In the genomic region with DNA sequence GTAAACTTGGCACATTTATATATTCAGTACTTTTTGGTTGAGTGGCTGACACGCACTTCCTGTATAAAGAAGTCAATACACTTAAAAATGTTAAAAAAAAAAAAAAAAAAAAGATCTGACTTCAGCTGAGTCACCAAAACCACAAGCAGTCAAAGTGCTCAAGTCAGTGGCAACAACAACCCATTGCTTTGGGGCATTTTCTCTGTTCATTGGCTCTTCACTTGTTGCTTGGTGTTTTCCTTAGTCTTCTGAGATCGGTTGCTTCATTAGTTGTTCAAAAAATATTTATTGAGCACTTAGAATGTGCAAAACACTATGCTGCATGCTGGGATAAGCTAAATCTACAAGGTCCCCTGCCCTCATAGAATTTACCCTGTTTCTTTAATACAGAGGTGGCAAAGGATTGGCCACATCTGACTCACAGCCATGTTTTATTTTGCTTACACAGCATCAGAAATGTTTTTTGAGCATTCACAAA, we compare ENCODE assay signal across 8 cellular contexts.
DNase-seq lines count a peak whose midpoint lies in the region; TF ChIP-seq lines count a peak whose summit lies in the region.

No MANE protein-coding gene starts in this region.

- peaks cover 100% of the 10 kb centered on the region for H3K4me1 ChIP-seq in Karpas-422 (ENCODE audit: low read length)
- peaks cover 5 to 68% (median 14%) of the 10 kb centered on the region in 3 donors for H3K4me1 ChIP-seq in esophagus squamous epithelium

- 17 to 32% methylated on average over 2 of the region's 2 CpGs for WGBS in esophagus squamous epithelium, 2 donors

- peak overlapping the region; percentile 52 for H3K9ac ChIP-seq in Karpas-422 (ENCODE audit: low read length)

- H3K4me2 ChIP-seq in Karpas-422 (ENCODE audit: low read depth, low read length, poor library complexity, severe bottlenecking), result peak overlapping the region; percentile 71

- intact Hi-C loops in activated CD4-positive, alpha-beta T cell treated with anti-CD3 and anti-CD28 coated beads, Interleukin-2, amount 10 ng/mL, durations not matched to agents 24 days and 14 days (cut with micrococcal nuclease), result loop anchor here (1.0 to 5.0 kb wide), 7 partner anchors 18 to 321 kb away; a partner anchor contains a TSS
- intact Hi-C loops in esophagus squamous epithelium (cut with DNase I), result no loop called here

- no peaks in the 10 kb centered on the region for H3K9me2 ChIP-seq in Karpas-422 (replicated peaks; ENCODE audit: insufficient read depth, low read length)

- no peaks in the 10 kb centered on the region for H3K27me3 Mint-ChIP-seq in activated CD4-positive, alpha-beta T cell treated with anti-CD3 and anti-CD28 coated beads, Interleukin-2, amount 10 ng/mL, durations not matched to agents 24 days and 14 days

- peaks cover 100% of the 10 kb centered on the region for H3K79me2 ChIP-seq in Karpas-422 (ENCODE audit: low read length)

- no peak overlapping the region for H2AFZ ChIP-seq in Karpas-422 (ENCODE audit: low read length)

- peaks cover 54% of the 10 kb centered on the region for H3K4me1 Mint-ChIP-seq in activated CD4-positive, alpha-beta T cell treated with anti-CD3 and anti-CD28 coated beads, Interleukin-2, amount 10 ng/mL, durations not matched to agents 24 days and 14 days

- no peaks in the 10 kb centered on the region for H3K36me3 ChIP-seq in Karpas-422 (ENCODE audit: insufficient read depth, low read length)
- H3K36me3 ChIP-seq in esophagus squamous epithelium, result no peaks in the 10 kb centered on the region

- no peaks in the 10 kb centered on the region for H3K9me3 Mint-ChIP-seq in activated CD4-positive, alpha-beta T cell treated with anti-CD3 and anti-CD28 coated beads, Interleukin-2, amount 10 ng/mL, durations not matched to agents 24 days and 14 days

- DNase-seq in GM12865 (ENCODE audit: low read depth) (peak; percentile 89), H4 (ENCODE audit: low spot score) (peak; percentile 99), Karpas-422 (peak; percentile 82), esophagus squamous epithelium (lab: John Stamatoyannopoulos, UW) (no peak), cerebellar cortex (ENCODE audit: low spot score) (no peak), NCI-H187 treated with DMSO at 0.1 percent for 48 hours (lab: John Stamatoyannopoulos, UW) (no peak)
- peak; percentile 87 for DNase-seq in activated CD4-positive, alpha-beta T cell treated with anti-CD3 and anti-CD28 coated beads, Interleukin-2, amount 10 ng/mL, durations not matched to agents 24 days and 14 days
- DNase-seq in stimulated activated CD4-positive, alpha-beta T cell treated with anti-CD3 and anti-CD28 coated beads, Interleukin-15, amount 100 ng/mL, for 48 hours (ENCODE audit: low read depth in 2 of 2), result peak; percentile 20 to 21

- H3K36me3 Mint-ChIP-seq in activated CD4-positive, alpha-beta T cell treated with anti-CD3 and anti-CD28 coated beads, Interleukin-2, amount 10 ng/mL, durations not matched to agents 24 days and 14 days (ENCODE audit: low read depth), result peaks cover 2% of the 10 kb centered on the region

- peak in 1 of 4 donors; percentile 44 for TF ChIP-seq POLR2A in esophagus squamous epithelium (IDR thresholded peaks at IDR 0.05)

- TF ChIP-seq CTCF in GM12865 (IDR thresholded peaks at IDR 0.05; ENCODE audit: insufficient read depth, low read depth, low read length, missing control alignments) (no peak), esophagus squamous epithelium (IDR thresholded peaks at IDR 0.05) (no peak)

- peak overlapping the region; percentile 89 for H3K27ac Mint-ChIP-seq in activated CD4-positive, alpha-beta T cell treated with anti-CD3 and anti-CD28 coated beads, Interleukin-2, amount 10 ng/mL, durations not matched to agents 24 days and 14 days

- no peaks in the 10 kb centered on the region for H3K27me3 ChIP-seq in Karpas-422 (ENCODE audit: low read length)
- H3K27me3 ChIP-seq in esophagus squamous epithelium, result no peaks in the 10 kb centered on the region

- H3K9me3 ChIP-seq in Karpas-422 (ENCODE audit: low read length) (no peaks in the 10 kb centered on the region), esophagus squamous epithelium (no peaks in the 10 kb centered on the region)

- H4K20me1 ChIP-seq in Karpas-422 (ENCODE audit: insufficient read depth, low read depth, low read length), result no peaks in the 10 kb centered on the region

- peak overlapping the region; percentile 86 for H3K27ac ChIP-seq in Karpas-422 (ENCODE audit: low read length)
- peak overlapping the region; percentile 32 to 71 (median 69) for H3K27ac ChIP-seq in esophagus squamous epithelium

- peak overlapping the region; percentile 67 for H3K4me3 Mint-ChIP-seq in activated CD4-positive, alpha-beta T cell treated with anti-CD3 and anti-CD28 coated beads, Interleukin-2, amount 10 ng/mL, durations not matched to agents 24 days and 14 days

- H3K4me3 ChIP-seq in GM12865 (ENCODE audit: low read depth, low read length), result peak overlapping the region; percentile 38
- H3K4me3 ChIP-seq in Karpas-422 (ENCODE audit: low read length), result peak overlapping the region; percentile 35; the same call in 1 of the 2 replicates
- no peak overlapping the region for H3K4me3 ChIP-seq in esophagus squamous epithelium

Comparison
In these comparisons a context has a peak if more than half of its experiments do, and no peak if none do; other contexts are left out.
1. DNase-seq: peak in GM12865 (single experiment), H4 (single experiment), Karpas-422 (single experiment), activated CD4-positive, alpha-beta T cell treated with anti-CD3 and anti-CD28 coated beads, Interleukin-2, amount 10 ng/mL, durations not matched to agents 24 days and 14 days (single experiment) and stimulated activated CD4-positive, alpha-beta T cell treated with anti-CD3 and anti-CD28 coated beads, Interleukin-15, amount 100 ng/mL, for 48 hours (2 of 2); none in esophagus squamous epithelium (single experiment), cerebellar cortex (single experiment) and NCI-H187 treated with DMSO at 0.1 percent for 48 hours (single experiment).
2. H3K4me3 ChIP-seq: peak in GM12865 (single experiment) and Karpas-422 (single experiment); none in esophagus squamous epithelium (0 of 4).